29 cellular contexts compared by ENCODE assay signal in the genomic region with DNA sequence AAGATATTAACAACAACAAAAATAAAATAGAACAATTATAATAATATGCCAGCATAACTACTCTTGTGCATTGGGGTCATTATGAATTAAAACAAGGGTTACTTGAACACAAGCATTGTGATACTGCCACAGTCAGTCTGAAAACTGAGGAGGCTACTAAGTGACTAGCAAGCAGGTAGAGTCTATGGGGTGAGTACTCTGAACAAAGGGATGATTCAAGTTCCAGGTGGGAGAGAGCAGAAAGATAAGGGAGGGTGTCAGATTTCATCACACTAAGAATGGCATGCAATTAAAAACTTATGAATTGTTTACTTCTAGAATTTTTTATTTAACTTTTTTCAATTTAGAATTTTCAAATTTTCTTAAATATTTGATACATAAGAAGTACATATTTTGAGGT.
"Had no signal": no experiment of that assay in that cellular context is flagged by ENCODE, and none has a peak within 500 bp of the region (broad histone marks: within the 10 kb centered on the region; RNA-seq: fewer than 3 reads in every experiment).

No MANE protein-coding gene starts in this region.

- H3K36me3 ChIP-seq: brain microvascular endothelial cell, esophagus squamous epithelium had no signal

- H3K4me3 ChIP-seq: esophagus squamous epithelium had no signal

- ATAC-seq: activated T-cell treated with anti-CD3 and anti-CD28 coated beads, Interleukin-2, amount 50 U/mL, for 72 hours; effector memory CD8-positive, alpha-beta T cell; WTC11 had no signal

- H3K27me3 ChIP-seq: brain microvascular endothelial cell had no signal

- DNase-seq: activated CD4-positive, alpha-beta memory T cell treated with anti-CD3 and anti-CD28 coated beads, Interleukin-2, amount 10 ng/mL, durations not matched to agents 7 days and 5 days; activated CD4-positive, alpha-beta T cell treated with anti-CD3 and anti-CD28 coated beads for 1 hour; activated CD4-positive, alpha-beta T cell treated with anti-CD3 and anti-CD28 coated beads for 4 hours; activated CD4-positive, alpha-beta T cell treated with anti-CD3 and anti-CD28 coated beads, Interleukin-2, amount 10 ng/mL, durations not matched to agents 7 days and 5 days; activated CD4-positive, alpha-beta T cell treated with anti-CD3 and anti-CD28 coated beads, Interleukin-2, amount 50 U/mL, for 4 hours; activated CD8-positive, alpha-beta memory T cell treated with anti-CD3 and anti-CD28 coated beads, Interleukin-2, amount 50 U/mL, for 48 hours; activated gamma-delta T cell treated with Interleukin-2 at 50 U/mL for 16 hours; activated naive CD4-positive, alpha-beta T cell treated with anti-CD3 and anti-CD28 coated beads, Interleukin-2, amount 50 U/mL, for 16 hours; activated naive CD4-positive, alpha-beta T cell treated with Interleukin-2 at 50 U/mL for 16 hours; activated T-cell treated with anti-CD3 and anti-CD28 coated beads for 4 hours; activated T-cell treated with anti-CD3 and anti-CD28 coated beads, Interleukin-2, amount 50 U/mL, for 24 hours; activated T-cell treated with anti-CD3 and anti-CD28 coated beads, Interleukin-2, amount 50 U/mL, for 72 hours; amniotic stem cell; anterior cingulate cortex; brain microvascular endothelial cell; caudate nucleus; cortex of kidney; dermis blood vessel endothelial cell; effector CD4-positive, alpha-beta T cell; effector memory CD8-positive, alpha-beta T cell; esophagus squamous epithelium; head of caudate nucleus; T-helper 2 cell had no signal

- H3K4me1 ChIP-seq: esophagus squamous epithelium had no signal

- FAIRE-seq: astrocyte, frontal cortex, TTC549 had no signal

- H3K27ac ChIP-seq: brain microvascular endothelial cell, epithelial cell of prostate, esophagus squamous epithelium, VCaP had no signal

- H3K9me3 ChIP-seq: esophagus squamous epithelium had no signal
